In genomic region chr18:69978743-69979715, GRCh38 we compare ENCODE assay signal across 11 cellular contexts. TPM values are rescaled to one million over a fixed set of nuclear protein-coding genes. Genes with fewer than 3 reads are reported as not detected.
A peak's percentile ranks its signal among the peaks of the same experiment; 100 is the strongest.
DNase-seq lines count a peak whose midpoint lies in the region; ATAC-seq and TF ChIP-seq lines count a peak whose summit lies in the region.
"Had no signal": no experiment of that assay in that cellular context is flagged by ENCODE, and none has a peak within 500 bp of the region (broad histone marks: within the 10 kb centered on the region; RNA-seq: fewer than 3 reads in every experiment).

No MANE protein-coding gene starts in this region.

- no peak overlapping the region for H3K4me3 Mint-ChIP-seq in dendritic cell treated with granulocyte-macrophage colony-stimulating factor and Interleukin-4, amounts not matched to agents 40 ng/mL and 50 ng/mL, for 4 days
- H3K4me3 Mint-ChIP-seq in osteocyte (ENCODE audit: unreplicated experiment) = no peak overlapping the region

- H3K4me1 Mint-ChIP-seq in dendritic cell treated with granulocyte-macrophage colony-stimulating factor and Interleukin-4, amounts not matched to agents 40 ng/mL and 50 ng/mL, for 4 days (ENCODE audit: low read depth) = peaks cover 47% of the 10 kb centered on the region
- H3K4me1 Mint-ChIP-seq in osteocyte (ENCODE audit: unreplicated experiment) = peaks cover 4% of the 10 kb centered on the region

- TF ChIP-seq CTCF in osteocyte (IDR thresholded peaks at IDR 0.05) = no peak

- peaks cover 29% of the 10 kb centered on the region for H3K9me3 Mint-ChIP-seq in dendritic cell treated with granulocyte-macrophage colony-stimulating factor and Interleukin-4, amounts not matched to agents 40 ng/mL and 50 ng/mL, for 4 days
- peaks cover 21% of the 10 kb centered on the region for H3K9me3 Mint-ChIP-seq in osteocyte (ENCODE audit: unreplicated experiment)

- ATAC-seq in GM18867 (IDR thresholded peaks at IDR 0.05; ENCODE audit: unreplicated experiment) (peak; percentile 74), GM21529 (IDR thresholded peaks at IDR 0.05; ENCODE audit: unreplicated experiment) (peak; percentile 86), HG03280 (IDR thresholded peaks at IDR 0.05; ENCODE audit: unreplicated experiment) (peak; percentile 59)

- DNase-seq in NCI-H82 (lab: John Stamatoyannopoulos, UW) (no peak), HT-29 (ENCODE audit: low spot score) (no peak), osteocyte (ENCODE audit: extremely low spot score, unreplicated experiment) (no peak)
- DNase-seq in stimulated activated CD4-positive, alpha-beta T cell treated with anti-CD3 and anti-CD28 coated beads, Interleukin-4, amount 100 ng/mL, for 24 hours = no peak
- DNase-seq: hypothalamus, NCI-H2081 treated with DMSO at 0.1 percent for 48 hours, transverse colon had no signal

- H3K27ac Mint-ChIP-seq in dendritic cell treated with granulocyte-macrophage colony-stimulating factor and Interleukin-4, amounts not matched to agents 40 ng/mL and 50 ng/mL, for 4 days = peak overlapping the region; percentile 81
- H3K27ac Mint-ChIP-seq in osteocyte (ENCODE audit: unreplicated experiment) = no peak overlapping the region

- H3K27me3 Mint-ChIP-seq in dendritic cell treated with granulocyte-macrophage colony-stimulating factor and Interleukin-4, amounts not matched to agents 40 ng/mL and 50 ng/mL, for 4 days = no peaks in the 10 kb centered on the region
- no peaks in the 10 kb centered on the region for H3K27me3 Mint-ChIP-seq in osteocyte (ENCODE audit: unreplicated experiment)

- peaks cover 12% of the 10 kb centered on the region for H3K36me3 Mint-ChIP-seq in dendritic cell treated with granulocyte-macrophage colony-stimulating factor and Interleukin-4, amounts not matched to agents 40 ng/mL and 50 ng/mL, for 4 days (ENCODE audit: low read depth)
- H3K36me3 Mint-ChIP-seq in osteocyte (ENCODE audit: unreplicated experiment) = peaks cover 10% of the 10 kb centered on the region

- intact Hi-C loops in dendritic cell treated with granulocyte-macrophage colony-stimulating factor and Interleukin-4, amounts not matched to agents 40 ng/mL and 50 ng/mL, for 4 days (cut with micrococcal nuclease) = loop anchor here (1.0 kb wide), 1 partner anchor 20 kb away; no protein-coding TSS in a partner anchor

RNA-seq across cellular contexts. Expression of gene CD226, which starts 31.4 kb away (rescaled TPM):
- not detected in 2 replicates for total RNA-seq in HT-29 (2014; rRNA removed; shearing (Covaris generic))
- 0.46 and 0.81 TPM in 2 replicates for total RNA-seq in osteocyte
